In the genomic region with DNA sequence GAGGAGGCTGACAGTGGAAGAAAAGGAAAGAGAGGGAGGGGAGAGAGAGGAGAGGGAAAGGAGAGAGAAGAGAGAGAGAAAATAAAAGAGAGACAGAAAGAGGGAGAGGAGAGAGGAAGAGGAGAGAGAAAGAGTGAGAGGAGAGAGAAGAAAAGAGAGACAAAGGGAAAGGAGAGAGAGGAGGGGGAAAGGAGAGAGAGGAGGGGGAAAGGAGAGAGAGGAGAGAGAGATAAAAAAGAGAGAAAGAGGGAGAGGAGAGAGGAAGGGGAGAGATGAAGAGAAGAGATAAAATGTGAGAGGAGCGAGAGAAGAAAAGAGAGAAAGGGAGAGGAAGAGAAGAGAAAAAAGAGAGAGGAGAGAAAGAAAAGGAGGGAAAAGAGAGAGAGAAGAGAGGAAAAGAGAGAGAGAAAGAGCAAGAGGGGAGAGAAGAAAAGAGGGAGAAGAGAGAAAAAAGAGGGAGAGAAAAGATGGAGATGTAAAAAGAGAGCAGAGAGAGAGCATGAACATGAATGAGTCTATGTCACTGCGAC, we compare ENCODE assay signal across 1 cellular context.
TF ChIP-seq lines count a peak whose summit lies in the region.

No MANE protein-coding gene starts in this region.

TF ChIP-seq in GM23338, 12 proteins besides CTCF, POLR2A, EP300 and RAD21 (continued from another document):
- TF ChIP-seq, protein P1, sequence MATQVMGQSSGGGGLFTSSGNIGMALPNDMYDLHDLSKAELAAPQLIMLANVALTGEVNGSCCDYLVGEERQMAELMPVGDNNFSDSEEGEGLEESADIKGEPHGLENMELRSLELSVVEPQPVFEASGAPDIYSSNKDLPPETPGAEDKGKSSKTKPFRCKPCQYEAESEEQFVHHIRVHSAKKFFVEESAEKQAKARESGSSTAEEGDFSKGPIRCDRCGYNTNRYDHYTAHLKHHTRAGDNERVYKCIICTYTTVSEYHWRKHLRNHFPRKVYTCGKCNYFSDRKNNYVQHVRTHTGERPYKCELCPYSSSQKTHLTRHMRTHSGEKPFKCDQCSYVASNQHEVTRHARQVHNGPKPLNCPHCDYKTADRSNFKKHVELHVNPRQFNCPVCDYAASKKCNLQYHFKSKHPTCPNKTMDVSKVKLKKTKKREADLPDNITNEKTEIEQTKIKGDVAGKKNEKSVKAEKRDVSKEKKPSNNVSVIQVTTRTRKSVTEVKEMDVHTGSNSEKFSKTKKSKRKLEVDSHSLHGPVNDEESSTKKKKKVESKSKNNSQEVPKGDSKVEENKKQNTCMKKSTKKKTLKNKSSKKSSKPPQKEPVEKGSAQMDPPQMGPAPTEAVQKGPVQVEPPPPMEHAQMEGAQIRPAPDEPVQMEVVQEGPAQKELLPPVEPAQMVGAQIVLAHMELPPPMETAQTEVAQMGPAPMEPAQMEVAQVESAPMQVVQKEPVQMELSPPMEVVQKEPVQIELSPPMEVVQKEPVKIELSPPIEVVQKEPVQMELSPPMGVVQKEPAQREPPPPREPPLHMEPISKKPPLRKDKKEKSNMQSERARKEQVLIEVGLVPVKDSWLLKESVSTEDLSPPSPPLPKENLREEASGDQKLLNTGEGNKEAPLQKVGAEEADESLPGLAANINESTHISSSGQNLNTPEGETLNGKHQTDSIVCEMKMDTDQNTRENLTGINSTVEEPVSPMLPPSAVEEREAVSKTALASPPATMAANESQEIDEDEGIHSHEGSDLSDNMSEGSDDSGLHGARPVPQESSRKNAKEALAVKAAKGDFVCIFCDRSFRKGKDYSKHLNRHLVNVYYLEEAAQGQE (IDR thresholded peaks at IDR 0.05; ENCODE audit: unreplicated experiment) = no peak
- no peak for TF ChIP-seq POLR2AphosphoS5 (IDR thresholded peaks at IDR 0.05; ENCODE audit: low read depth)
